In genomic region chr2:126730655-126731054, GRCh38 we compare ENCODE assay signal across 4 cellular contexts.
"Had no signal": no experiment of that assay in that cellular context is flagged by ENCODE, and none has a peak within 500 bp of the region (broad histone marks: within the 10 kb centered on the region; RNA-seq: fewer than 3 reads in every experiment).

No MANE protein-coding gene starts in this region.

- ATAC-seq: GM23338 had no signal

- H3K4me1 Mint-ChIP-seq: GM23338, H9 had no signal

- H3K27ac Mint-ChIP-seq: GM23338, H9 had no signal

- DNase-seq: H9, HCEC 1CT, IMR-90 had no signal

- H3K4me3 Mint-ChIP-seq: GM23338, H9 had no signal

- H3K4me3 ChIP-seq: GM23338 had no signal
